Comparison of ENCODE assay signal across 8 cellular contexts in genomic region chr2:87076253-87077027, GRCh38. TPM values are rescaled to one million over a fixed set of nuclear protein-coding genes. Genes with fewer than 3 reads are reported as not detected.
A peak's percentile ranks its signal among the peaks of the same experiment; 100 is the strongest.
DNase-seq lines count a peak whose midpoint lies in the region; ATAC-seq and TF ChIP-seq lines count a peak whose summit lies in the region.
"Not testable (repeated sequence)": the region's sequence is repeated elsewhere in the genome, so short reads cannot be mapped to it uniquely, and the experiment has no call there.

No MANE protein-coding gene starts in this region.

- H3K4me3 ChIP-seq in right cardiac atrium (ENCODE audit: low read length), result peak overlapping the region; percentile 80

- peak overlapping the region; percentile 76 for H3K4me3 Mint-ChIP-seq in MCF 10A (ENCODE audit: unreplicated experiment)

- not testable (repeated sequence) for H3K27me3 ChIP-seq in right cardiac atrium (ENCODE audit: control insufficient read depth, insufficient read depth)

- intact Hi-C loops in MCF 10A (cut with micrococcal nuclease); right cardiac atrium (cut with DNase I): not testable (repeated sequence)

- not testable (repeated sequence) for H3K9me3 ChIP-seq in ES-I3 (ENCODE audit: control insufficient read depth, insufficient read depth, low read length); right cardiac atrium (ENCODE audit: control insufficient read depth, low read length)

- H3K4me1 Mint-ChIP-seq in MCF 10A (ENCODE audit: insufficient read depth, unreplicated experiment), result not testable (repeated sequence)

- H3K27me3 Mint-ChIP-seq in MCF 10A (ENCODE audit: insufficient read depth, unreplicated experiment), result not testable (repeated sequence)

- H3K27ac Mint-ChIP-seq in MCF 10A (ENCODE audit: low read depth, unreplicated experiment), result peak overlapping the region; percentile 89

- ATAC-seq in GM21619 (IDR thresholded peaks at IDR 0.05; ENCODE audit: unreplicated experiment) (peak; percentile 89), right cardiac atrium (peak; percentile 98 to 99)
- peak; percentile 95 for ATAC-seq in activated CD4-positive, CD25-positive, alpha-beta regulatory T cell treated with anti-CD3 and anti-CD28 coated beads, Interleukin-2, amount 50 U/mL, for 24 hours

- not testable (repeated sequence) for H3K9me3 Mint-ChIP-seq in MCF 10A (ENCODE audit: unreplicated experiment)

- H3K27ac ChIP-seq in right cardiac atrium (ENCODE audit: low read length), result peak overlapping the region; percentile 100

- not testable (repeated sequence) for TF ChIP-seq CTCF in MCF 10A (IDR thresholded peaks at IDR 0.05; ENCODE audit: unreplicated experiment)

- H3K4me1 ChIP-seq in ES-I3 (ENCODE audit: insufficient read depth, low read length); right cardiac atrium (ENCODE audit: control insufficient read depth, insufficient read depth, low read length): not testable (repeated sequence)

- POLR2A ChIA-PET in MCF 10A (lab: Yijun Ruan, JAX), result not testable (repeated sequence)

- DNase-seq in HS-27A (ENCODE audit: low read depth) (peak; percentile 15), MCF 10A (ENCODE audit: unreplicated experiment) (peak; percentile 81), right cardiac atrium (peak; percentile 94 to 97 (median 97)), pons (ENCODE audit: low spot score) (peak; percentile 82), stromal cell of bone marrow (ENCODE audit: low read depth) (peak; percentile 75)

- not testable (repeated sequence) for BruUV-seq in MCF 10A (replicated peaks; lab: Mats Ljungman, UMichigan)

- not testable (repeated sequence) for H3K36me3 ChIP-seq in ES-I3 (ENCODE audit: insufficient read depth, low read length)

- WGBS in right cardiac atrium, result under 1% methylated on average over 61 of the region's 76 CpGs

- not testable (repeated sequence) for H3K36me3 Mint-ChIP-seq in MCF 10A (ENCODE audit: insufficient read depth, unreplicated experiment)

- H3K9ac ChIP-seq in ES-I3 (ENCODE audit: low read depth, low read length), result peak overlapping the region; percentile 72

- CTCF ChIA-PET in MCF 10A (lab: Yijun Ruan, JAX), result not testable (repeated sequence)

RNA-seq across cellular contexts. Expression of gene PLGLB1, which starts 54.8 kb away (rescaled TPM):
- 0.74 and 0.84 TPM in 2 replicates for total RNA-seq in MCF 10A (2022)
- 1 to 10 TPM in 1 of 4 donors, under 1 TPM in 3; 0.93 to 2.8 (median 0.96) TPM for total RNA-seq in right cardiac atrium
- 0.81 TPM for polyA plus RNA-seq in right cardiac atrium

Comparison
In these comparisons a context has a peak if more than half of its experiments do, and no peak if none do; other contexts are left out.
1. Peak in every context shown above with its lines: DNase-seq, ATAC-seq, H3K4me3 ChIP-seq and H3K27ac ChIP-seq.
2. DNase-seq: peak in every context shown above with its lines; median percentile 97 in right cardiac atrium; 82 in pons; 81 in MCF 10A; 75 in stromal cell of bone marrow; 15 in HS-27A.